1 cellular context compared by ENCODE assay signal in the genomic region with DNA sequence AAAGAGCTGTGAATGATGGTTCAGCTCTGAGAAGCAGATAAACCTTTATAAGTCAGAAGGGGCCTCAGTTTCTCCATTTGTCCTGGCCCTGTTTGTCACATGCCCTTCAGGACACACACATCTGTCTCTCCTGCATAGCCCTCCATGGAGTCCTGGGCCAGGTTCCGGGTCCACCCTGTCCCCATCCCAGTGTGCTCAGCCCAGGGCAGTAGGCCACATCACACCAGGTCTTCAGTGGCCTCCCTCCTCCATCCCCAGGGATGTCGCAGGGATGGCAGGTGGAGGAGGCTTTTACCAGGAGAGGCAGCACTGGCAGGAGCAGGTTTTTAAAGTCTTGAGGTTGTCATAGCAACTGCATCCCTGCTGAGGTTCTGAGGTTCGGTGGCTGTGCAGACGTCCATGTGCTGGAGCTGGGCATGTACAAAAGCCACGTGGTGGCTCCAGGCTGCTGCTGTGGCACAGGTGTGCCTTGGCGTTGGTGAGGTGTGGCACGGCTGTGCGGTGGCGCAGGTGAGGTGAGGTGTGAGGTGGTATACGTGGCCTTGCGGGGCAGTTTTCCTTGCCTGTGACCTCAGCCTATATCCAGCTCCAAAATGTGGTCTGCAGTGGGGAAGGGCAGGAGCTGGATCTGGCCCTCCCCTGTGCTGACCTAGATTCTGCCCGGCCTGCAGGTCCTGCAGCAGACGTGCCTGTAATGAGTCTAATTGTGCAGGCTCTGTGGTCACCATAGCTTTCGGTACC.
TF ChIP-seq lines count a peak whose summit lies in the region.

No MANE protein-coding gene starts in this region.

TF ChIP-seq in K562, 482 proteins besides CTCF, POLR2A, EP300 and RAD21:
- TF ChIP-seq, protein P1, sequence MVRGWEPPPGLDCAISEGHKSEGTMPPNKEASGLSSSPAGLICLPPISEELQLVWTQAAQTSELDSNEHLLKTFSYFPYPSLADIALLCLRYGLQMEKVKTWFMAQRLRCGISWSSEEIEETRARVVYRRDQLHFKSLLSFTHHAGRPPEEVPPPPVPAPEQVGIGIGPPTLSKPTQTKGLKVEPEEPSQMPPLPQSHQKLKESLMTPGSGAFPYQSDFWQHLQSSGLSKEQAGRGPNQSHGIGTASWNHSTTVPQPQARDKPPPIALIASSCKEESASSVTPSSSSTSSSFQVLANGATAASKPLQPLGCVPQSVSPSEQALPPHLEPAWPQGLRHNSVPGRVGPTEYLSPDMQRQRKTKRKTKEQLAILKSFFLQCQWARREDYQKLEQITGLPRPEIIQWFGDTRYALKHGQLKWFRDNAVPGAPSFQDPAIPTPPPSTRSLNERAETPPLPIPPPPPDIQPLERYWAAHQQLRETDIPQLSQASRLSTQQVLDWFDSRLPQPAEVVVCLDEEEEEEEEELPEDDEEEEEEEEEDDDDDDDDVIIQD (CRISPR knock-in tag; IDR thresholded peaks at IDR 0.05): no peak
- no peak for TF ChIP-seq ERF (CRISPR knock-in tag; IDR thresholded peaks at IDR 0.05)
- TF ChIP-seq, protein P2, sequence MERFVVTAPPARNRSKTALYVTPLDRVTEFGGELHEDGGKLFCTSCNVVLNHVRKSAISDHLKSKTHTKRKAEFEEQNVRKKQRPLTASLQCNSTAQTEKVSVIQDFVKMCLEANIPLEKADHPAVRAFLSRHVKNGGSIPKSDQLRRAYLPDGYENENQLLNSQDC (CRISPR knock-in tag; IDR thresholded peaks at IDR 0.05): no peak
- TF ChIP-seq RFX1 (IDR thresholded peaks at IDR 0.05): peak; percentile 87
- TF ChIP-seq GATA2 (CRISPR knock-in tag; IDR thresholded peaks at IDR 0.05): no peak
- no peak for TF ChIP-seq FOXJ2 (tag; IDR thresholded peaks at IDR 0.05)
- no peak for TF ChIP-seq RBM14 (IDR thresholded peaks at IDR 0.05; ENCODE audit: borderline replicate concordance, insufficient read depth, low read depth, low read length)
- TF ChIP-seq LEF1 (IDR thresholded peaks at IDR 0.05): no peak
- no peak for TF ChIP-seq DDX20 (tag; IDR thresholded peaks at IDR 0.05; ENCODE audit: low read depth)
- TF ChIP-seq CTBP1 (IDR thresholded peaks at IDR 0.05; ENCODE audit: borderline replicate concordance): peak; percentile 51; the same call in 1 of the 2 replicates
- TF ChIP-seq HMG20B (CRISPR knock-in tag; IDR thresholded peaks at IDR 0.05): no peak
- TF ChIP-seq MYNN (IDR thresholded peaks at IDR 0.05): no peak
- no peak for TF ChIP-seq MYNN (CRISPR knock-in tag; IDR thresholded peaks at IDR 0.05)
- no peak for TF ChIP-seq KLF16 (IDR thresholded peaks at IDR 0.05)
- no peak for TF ChIP-seq ZNF76 (CRISPR knock-in tag; IDR thresholded peaks at IDR 0.05; ENCODE audit: borderline replicate concordance)
- no peak for TF ChIP-seq ZNF133 (CRISPR knock-in tag; IDR thresholded peaks at IDR 0.05)
- TF ChIP-seq, protein P3, sequence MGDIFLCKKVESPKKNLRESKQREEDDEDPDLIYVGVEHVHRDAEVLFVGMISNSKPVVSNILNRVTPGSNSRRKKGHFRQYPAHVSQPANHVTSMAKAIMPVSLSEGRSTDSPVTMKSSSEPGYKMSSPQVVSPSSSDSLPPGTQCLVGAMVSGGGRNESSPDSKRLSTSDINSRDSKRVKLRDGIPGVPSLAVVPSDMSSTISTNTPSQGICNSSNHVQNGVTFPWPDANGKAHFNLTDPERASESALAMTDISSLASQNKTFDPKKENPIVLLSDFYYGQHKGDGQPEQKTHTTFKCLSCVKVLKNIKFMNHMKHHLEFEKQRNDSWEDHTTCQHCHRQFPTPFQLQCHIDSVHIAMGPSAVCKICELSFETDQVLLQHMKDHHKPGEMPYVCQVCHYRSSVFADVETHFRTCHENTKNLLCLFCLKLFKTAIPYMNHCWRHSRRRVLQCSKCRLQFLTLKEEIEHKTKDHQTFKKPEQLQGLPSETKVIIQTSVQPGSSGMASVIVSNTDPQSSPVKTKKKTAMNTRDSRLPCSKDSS (IDR thresholded peaks at IDR 0.05; ENCODE audit: low read depth, partially characterized antibody): no peak
- no peak for TF ChIP-seq ZNF232 (CRISPR knock-in tag; IDR thresholded peaks at IDR 0.05)
- TF ChIP-seq, protein P4, sequence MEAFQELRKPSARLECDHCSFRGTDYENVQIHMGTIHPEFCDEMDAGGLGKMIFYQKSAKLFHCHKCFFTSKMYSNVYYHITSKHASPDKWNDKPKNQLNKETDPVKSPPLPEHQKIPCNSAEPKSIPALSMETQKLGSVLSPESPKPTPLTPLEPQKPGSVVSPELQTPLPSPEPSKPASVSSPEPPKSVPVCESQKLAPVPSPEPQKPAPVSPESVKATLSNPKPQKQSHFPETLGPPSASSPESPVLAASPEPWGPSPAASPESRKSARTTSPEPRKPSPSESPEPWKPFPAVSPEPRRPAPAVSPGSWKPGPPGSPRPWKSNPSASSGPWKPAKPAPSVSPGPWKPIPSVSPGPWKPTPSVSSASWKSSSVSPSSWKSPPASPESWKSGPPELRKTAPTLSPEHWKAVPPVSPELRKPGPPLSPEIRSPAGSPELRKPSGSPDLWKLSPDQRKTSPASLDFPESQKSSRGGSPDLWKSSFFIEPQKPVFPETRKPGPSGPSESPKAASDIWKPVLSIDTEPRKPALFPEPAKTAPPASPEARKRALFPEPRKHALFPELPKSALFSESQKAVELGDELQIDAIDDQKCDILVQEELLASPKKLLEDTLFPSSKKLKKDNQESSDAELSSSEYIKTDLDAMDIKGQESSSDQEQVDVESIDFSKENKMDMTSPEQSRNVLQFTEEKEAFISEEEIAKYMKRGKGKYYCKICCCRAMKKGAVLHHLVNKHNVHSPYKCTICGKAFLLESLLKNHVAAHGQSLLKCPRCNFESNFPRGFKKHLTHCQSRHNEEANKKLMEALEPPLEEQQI (IDR thresholded peaks at IDR 0.05): no peak
- no peak for TF ChIP-seq HDAC3 (IDR thresholded peaks at IDR 0.05; ENCODE audit: borderline replicate concordance, partially characterized antibody)
- no peak for TF ChIP-seq NCOA1 (IDR thresholded peaks at IDR 0.05; ENCODE audit: low read depth)
- no peak for TF ChIP-seq SMARCB1 (IDR thresholded peaks at IDR 0.05; ENCODE audit: insufficient read length, low read depth)
- TF ChIP-seq ZNF24 (IDR thresholded peaks at IDR 0.05): no peak
- no peak for TF ChIP-seq ZNF239 (CRISPR knock-in tag; IDR thresholded peaks at IDR 0.05)
- TF ChIP-seq, protein P5, sequence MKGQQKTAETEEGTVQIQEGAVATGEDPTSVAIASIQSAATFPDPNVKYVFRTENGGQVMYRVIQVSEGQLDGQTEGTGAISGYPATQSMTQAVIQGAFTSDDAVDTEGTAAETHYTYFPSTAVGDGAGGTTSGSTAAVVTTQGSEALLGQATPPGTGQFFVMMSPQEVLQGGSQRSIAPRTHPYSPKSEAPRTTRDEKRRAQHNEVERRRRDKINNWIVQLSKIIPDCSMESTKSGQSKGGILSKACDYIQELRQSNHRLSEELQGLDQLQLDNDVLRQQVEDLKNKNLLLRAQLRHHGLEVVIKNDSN (CRISPR knock-in tag; IDR thresholded peaks at IDR 0.05): peak; percentile 15; the same call in 1 of the 2 replicates
- TF ChIP-seq FUS (optimal IDR thresholded peaks at IDR 0.05; ENCODE audit: low read depth, low read length): no peak
- 0 out of 4 replicates have a peak, but pooled peaks of 1 of the 2 experiments have one; percentile 6 for TF ChIP-seq KDM1A (IDR thresholded peaks at IDR 0.05)
